ENCODE assay signal across 22 cellular contexts in genomic region chr6:32607988-32608298, GRCh38. TPM values are rescaled to one million over a fixed set of nuclear protein-coding genes. Genes with fewer than 3 reads are reported as not detected.
DNase-seq lines count a peak whose midpoint lies in the region; ATAC-seq, FAIRE-seq and TF ChIP-seq lines count a peak whose summit lies in the region.
"Had no signal": no experiment of that assay in that cellular context is flagged by ENCODE, and none has a peak within 500 bp of the region (broad histone marks: within the 10 kb centered on the region; RNA-seq: fewer than 3 reads in every experiment).

No MANE protein-coding gene starts in this region.

- no peak overlapping the region for H3K4me3 Mint-ChIP-seq in T-helper 1 cell treated with Interleukin-12 subunit alpha and Interleukin-12 subunit beta and Interleukin-4 antibody, amounts not matched to agents 30 μg/mL and 1 μg/mL, for 36 hours
- no peak overlapping the region for H3K4me3 Mint-ChIP-seq in immature natural killer cell
- H3K4me3 Mint-ChIP-seq in CD8-positive, alpha-beta T cell: no peak overlapping the region
- H3K4me3 Mint-ChIP-seq: GM23338 had no signal

- no peaks in the 10 kb centered on the region for H3K9me3 ChIP-seq in Karpas-422 (ENCODE audit: low read length)
- H3K9me3 ChIP-seq in subcutaneous abdominal adipose tissue (ENCODE audit: control insufficient read depth in 5 of 5, low read length in 5 of 5): no peaks in the 10 kb centered on the region
- no peaks in the 10 kb centered on the region for H3K9me3 ChIP-seq in SK-N-SH
- no peaks in the 10 kb centered on the region for H3K9me3 ChIP-seq in CD8-positive, alpha-beta T cell (ENCODE audit: low read length)
- H3K9me3 ChIP-seq: Caco-2 had no signal

- POLR2A ChIA-PET in SK-N-SH (lab: Yijun Ruan, JAX): no interaction called here
- POLR2A ChIA-PET in CD8-positive, alpha-beta T cell (lab: Charles Lee): no interaction called here

- peaks cover 22% of the 10 kb centered on the region for H3K4me1 Mint-ChIP-seq in T-helper 1 cell treated with Interleukin-12 subunit alpha and Interleukin-12 subunit beta and Interleukin-4 antibody, amounts not matched to agents 30 μg/mL and 1 μg/mL, for 36 hours (ENCODE audit: low read depth)
- H3K4me1 Mint-ChIP-seq in immature natural killer cell: peaks cover 8 to 13% of the 10 kb centered on the region in 2 donors
- peaks cover 14% of the 10 kb centered on the region for H3K4me1 Mint-ChIP-seq in CD8-positive, alpha-beta T cell (ENCODE audit: low read depth)

- H2AFZ ChIP-seq in Karpas-422 (ENCODE audit: low read length): peak overlapping the region; percentile 57; the same call in 1 of the 2 replicates
- no peak overlapping the region for H2AFZ ChIP-seq in SK-N-SH (ENCODE audit: low read depth)
- H2AFZ ChIP-seq: GM23338 had no signal

- H3K36me3 Mint-ChIP-seq in T-helper 1 cell treated with Interleukin-12 subunit alpha and Interleukin-12 subunit beta and Interleukin-4 antibody, amounts not matched to agents 30 μg/mL and 1 μg/mL, for 36 hours (ENCODE audit: low read depth): peaks cover 5% of the 10 kb centered on the region
- no peaks in the 10 kb centered on the region for H3K36me3 Mint-ChIP-seq in immature natural killer cell
- no peaks in the 10 kb centered on the region for H3K36me3 Mint-ChIP-seq in CD8-positive, alpha-beta T cell

- H3K9me3 Mint-ChIP-seq in T-helper 1 cell treated with Interleukin-12 subunit alpha and Interleukin-12 subunit beta and Interleukin-4 antibody, amounts not matched to agents 30 μg/mL and 1 μg/mL, for 36 hours: no peaks in the 10 kb centered on the region
- H3K9me3 Mint-ChIP-seq in immature natural killer cell: no peaks in the 10 kb centered on the region
- H3K9me3 Mint-ChIP-seq in CD8-positive, alpha-beta T cell: peaks cover 2% of the 10 kb centered on the region
- H3K9me3 Mint-ChIP-seq: GM23338 had no signal

- no peaks in the 10 kb centered on the region for H3K27me3 Mint-ChIP-seq in T-helper 1 cell treated with Interleukin-12 subunit alpha and Interleukin-12 subunit beta and Interleukin-4 antibody, amounts not matched to agents 30 μg/mL and 1 μg/mL, for 36 hours (ENCODE audit: low read depth)
- H3K27me3 Mint-ChIP-seq in immature natural killer cell (ENCODE audit: low read depth in 3 of 3): peaks cover 0 to 6% (median 0%) of the 10 kb centered on the region in 3 donors
- H3K27me3 Mint-ChIP-seq in CD8-positive, alpha-beta T cell (ENCODE audit: low read depth): peaks cover 3% of the 10 kb centered on the region

- H3K27me3 ChIP-seq in Karpas-422 (ENCODE audit: low read length): no peaks in the 10 kb centered on the region
- H3K27me3 ChIP-seq in subcutaneous abdominal adipose tissue (ENCODE audit: control insufficient read depth in 5 of 5, insufficient read depth in 4 of 5, low read length in 5 of 5): no peaks in the 10 kb centered on the region
- H3K27me3 ChIP-seq in SK-N-SH (ENCODE audit: insufficient read depth): no peaks in the 10 kb centered on the region
- H3K27me3 ChIP-seq in CD8-positive, alpha-beta T cell (ENCODE audit: insufficient read depth, low read length): no peaks in the 10 kb centered on the region

- H3K9me2 ChIP-seq in Karpas-422 (replicated peaks; ENCODE audit: insufficient read depth, low read length) (no peaks in the 10 kb centered on the region), SK-N-SH (no peaks in the 10 kb centered on the region)

- H3K36me3 ChIP-seq in Karpas-422 (ENCODE audit: insufficient read depth, low read length): no peaks in the 10 kb centered on the region
- H3K36me3 ChIP-seq in subcutaneous abdominal adipose tissue (ENCODE audit: control insufficient read depth in 5 of 5, insufficient read depth in 5 of 5, low read length in 5 of 5): no peaks in the 10 kb centered on the region
- no peaks in the 10 kb centered on the region for H3K36me3 ChIP-seq in SK-N-SH (replicated peaks in 1 of 2; ENCODE audit: control insufficient read depth in 1 of 2, insufficient read depth in 2 of 2, low read length in 1 of 2)
- no peaks in the 10 kb centered on the region for H3K36me3 ChIP-seq in CD8-positive, alpha-beta T cell (ENCODE audit: insufficient read depth, low read length)

- H3K4me2 ChIP-seq in Karpas-422 (ENCODE audit: low read depth, low read length, poor library complexity, severe bottlenecking) (peak overlapping the region; percentile 19), SK-N-SH (no peak overlapping the region)
- H3K4me2 ChIP-seq: GM23338 had no signal

- H4K20me1 ChIP-seq in Karpas-422 (ENCODE audit: insufficient read depth, low read depth, low read length) (no peaks in the 10 kb centered on the region), SK-N-SH (ENCODE audit: insufficient read depth) (no peaks in the 10 kb centered on the region)

- no peak for TF ChIP-seq RAD21 in SK-N-SH (IDR thresholded peaks at IDR 0.05; ENCODE audit: low read length)

- no peak for ATAC-seq in CD8-positive, alpha-beta T cell
- ATAC-seq: GM23338, HCT116, K562 had no signal

- no peak for DNase-seq in T-helper 1 cell
- DNase-seq in Karpas-422: no peak
- no peak for DNase-seq in immature natural killer cell
- no peak for DNase-seq in SK-N-SH
- no peak for DNase-seq in CD8-positive, alpha-beta T cell
- DNase-seq in HTR-8/SVneo (ENCODE audit: insufficient read length, low spot score): no peak
- DNase-seq: AML-193; Caco-2; EL; NCI-H1105 treated with DMSO at 0.1 percent for 48 hours; NCI-H1694; NCI-H510A; NCI-H748 treated with DMSO at 0.1 percent for 48 hours; NK-92 treated with Interleukin-12 subunit alpha and Interleukin-12 subunit beta, amount 100 ng/mL, for 24 hours had no signal

- H3K27ac Mint-ChIP-seq in T-helper 1 cell treated with Interleukin-12 subunit alpha and Interleukin-12 subunit beta and Interleukin-4 antibody, amounts not matched to agents 30 μg/mL and 1 μg/mL, for 36 hours: peak overlapping the region; percentile 53
- peak overlapping the region in 4 of 6 donors; percentile 20 to 88 (median 72) for H3K27ac Mint-ChIP-seq in immature natural killer cell
- H3K27ac Mint-ChIP-seq in CD8-positive, alpha-beta T cell: no peak overlapping the region
- H3K27ac Mint-ChIP-seq: GM23338 had no signal

- H3K4me3 ChIP-seq in Karpas-422 (ENCODE audit: low read length): no peak overlapping the region
- no peak overlapping the region for H3K4me3 ChIP-seq in subcutaneous abdominal adipose tissue (ENCODE audit: low read depth in 1 of 5, low read length in 5 of 5)
- H3K4me3 ChIP-seq in SK-N-SH (ENCODE audit: low read depth in 2 of 2, low read length in 1 of 2): no peak overlapping the region
- H3K4me3 ChIP-seq in CD8-positive, alpha-beta T cell (ENCODE audit: low read depth, low read length): no peak overlapping the region
- H3K4me3 ChIP-seq: GM23338, K562, SK-N-MC had no signal

- TF ChIP-seq CTCF in SK-N-SH (IDR thresholded peaks at IDR 0.05): no peak
- TF ChIP-seq CTCF in CD8-positive, alpha-beta T cell (IDR thresholded peaks at IDR 0.05): no peak

- H3K9ac ChIP-seq in Karpas-422 (ENCODE audit: low read length) (no peak overlapping the region), subcutaneous abdominal adipose tissue (ENCODE audit: low read length in 5 of 5) (no peak overlapping the region), SK-N-SH (no peak overlapping the region)

- no peak overlapping the region for H3K27ac ChIP-seq in Karpas-422 (ENCODE audit: low read length)
- H3K27ac ChIP-seq in subcutaneous abdominal adipose tissue (ENCODE audit: low read depth, low read length): peak overlapping the region; percentile 1
- no peak overlapping the region for H3K27ac ChIP-seq in SK-N-SH (ENCODE audit: low read depth in 2 of 2, low read length in 1 of 2)
- no peak overlapping the region for H3K27ac ChIP-seq in CD8-positive, alpha-beta T cell (ENCODE audit: low read depth, low read length)
- H3K27ac ChIP-seq: 22Rv1, SK-N-MC had no signal

- CTCF ChIA-PET in SK-N-SH (lab: Yijun Ruan, JAX): no interaction called here
- CTCF ChIA-PET in CD8-positive, alpha-beta T cell (lab: Charles Lee): no interaction called here

- WGBS in SK-N-SH (ENCODE audit: low lambda C conversion rate): 0% methylated on average over 2 of the region's 2 CpGs

- intact Hi-C loops in CD8-positive, alpha-beta T cell (cut with DNase I, micrococcal nuclease): loop anchor here in 1 of 2 experiments (10.0 kb wide), 1 partner anchor 873 kb away; the partner anchor contains the start of gene CLIC1

- TF ChIP-seq EP300 in SK-N-SH (IDR thresholded peaks at IDR 0.05; ENCODE audit: borderline replicate concordance in 1 of 2, low read depth in 1 of 2, low read length in 1 of 2): no peak

- H3F3A ChIP-seq in SK-N-SH (replicated peaks; ENCODE audit: insufficient read depth): no peaks in the 10 kb centered on the region

- H3K4me1 ChIP-seq in Karpas-422 (ENCODE audit: low read length) (peaks cover 42% of the 10 kb centered on the region), subcutaneous abdominal adipose tissue (ENCODE audit: control insufficient read depth in 5 of 5, insufficient read depth in 5 of 5, low read length in 5 of 5) (peaks cover 0 to 18% (median 0%) of the 10 kb centered on the region in 5 donors), SK-N-SH (ENCODE audit: control insufficient read depth in 1 of 2, insufficient read depth in 2 of 2, low read depth in 1 of 2, low read length in 1 of 2) (no peaks in the 10 kb centered on the region)
- peaks cover 11% of the 10 kb centered on the region for H3K4me1 ChIP-seq in CD8-positive, alpha-beta T cell (ENCODE audit: insufficient read depth, low read length)
- H3K4me1 ChIP-seq: Caco-2 had no signal

- FAIRE-seq in HTR-8/SVneo (lab: Jason Lieb, UNC): no peak
- FAIRE-seq: K562, RCC 7860 had no signal

- H3K79me2 ChIP-seq in Karpas-422 (ENCODE audit: low read length) (no peaks in the 10 kb centered on the region), SK-N-SH (ENCODE audit: insufficient read depth) (no peaks in the 10 kb centered on the region)

RNA-seq across cellular contexts. Expression of gene HLA-DRB1, which starts 18.3 kb away (rescaled TPM):
- total RNA-seq in Karpas-422 (2014; rRNA removed; shearing (Covaris generic); ENCODE audit: low replicate concordance): 281 and 366 TPM in 2 replicates
- polyA plus RNA-seq in immature natural killer cell (100 to 1,000 TPM in 2 of 3 donors, 10 to 100 TPM in 1; 45.8 to 435 (median 268) TPM), SK-N-SH (2012; rRNA removed) (not detected in 2 replicates)
- polyA plus RNA-seq in SK-N-SH (2012; cell fraction: cytosol; rRNA removed): not detected in 2 replicates
- not detected in 2 replicates for polyA plus RNA-seq in SK-N-SH (2012; cell fraction: nucleus; rRNA removed)
- 10 to 100 TPM; 32.6 to 33.4 TPM for total RNA-seq in CD8-positive, alpha-beta T cell
- total RNA-seq: Caco-2 had no signal

RNA-seq across cellular contexts. Expression of gene HLA-DQA1, which starts 29.3 kb away (rescaled TPM):
- 216 and 309 TPM in 2 replicates for total RNA-seq in Karpas-422 (2014; rRNA removed; shearing (Covaris generic); ENCODE audit: low replicate concordance)
- 10 to 100 TPM in 2 of 3 donors, 1 to 10 TPM in 1; 1.8 to 53.1 (median 10.3) TPM for polyA plus RNA-seq in immature natural killer cell
- polyA plus RNA-seq in SK-N-SH (2012; rRNA removed): not detected in 2 replicates
- not detected in 2 replicates for polyA plus RNA-seq in SK-N-SH (2012; cell fraction: cytosol; rRNA removed)
- not detected in 2 replicates for polyA plus RNA-seq in SK-N-SH (2012; cell fraction: nucleus; rRNA removed)
- 1 to 10 TPM; 5.4 to 5.5 TPM for total RNA-seq in CD8-positive, alpha-beta T cell
- total RNA-seq: Caco-2, GM23338 had no signal

RNA-seq across cellular contexts. Expression of gene HLA-DQB1, which starts 58.5 kb away (rescaled TPM):
- total RNA-seq in Karpas-422 (2014; rRNA removed; shearing (Covaris generic); ENCODE audit: low replicate concordance): 79.1 and 126 TPM in 2 replicates
- 100 to 1,000 TPM in 1 of 3 donors, 10 to 100 TPM in 1, 1 to 10 TPM in 1; 2.5 to 105 (median 74.9) TPM for polyA plus RNA-seq in immature natural killer cell
- not detected in 2 replicates for polyA plus RNA-seq in SK-N-SH (2012; rRNA removed)
- polyA plus RNA-seq in SK-N-SH (2012; cell fraction: cytosol; rRNA removed): 0.09 TPM in 1 of 2 replicates, not detected in the other
- not detected in 2 replicates for polyA plus RNA-seq in SK-N-SH (2012; cell fraction: nucleus; rRNA removed)
- 10 to 100 TPM; 27.5 to 30.6 TPM for total RNA-seq in CD8-positive, alpha-beta T cell
- total RNA-seq: Caco-2 had no signal
- polyA plus RNA-seq: K562 had no signal

Comparison
In these comparisons a context has a peak if more than half of its experiments do, and no peak if none do; other contexts are left out.
1. RNA of gene HLA-DQA1, which starts 29.3 kb away (total RNA-seq): 216 to 309 TPM in Karpas-422; 5.4 to 5.5 TPM in CD8-positive, alpha-beta T cell; every median in the first group is over 10 times any median in the second.